2 cellular contexts compared by ENCODE assay signal in genomic region chr6:110409794-110410193, GRCh38.
TF ChIP-seq lines count a peak whose summit lies in the region.

No MANE protein-coding gene starts in this region.

TF ChIP-seq in HepG2, 621 proteins besides CTCF, POLR2A, EP300 and RAD21:
- peak; percentile 61; the same call in 1 of the 2 replicates for TF ChIP-seq MAFF (IDR thresholded peaks at IDR 0.05; ENCODE audit: low read depth, low read length)
- TF ChIP-seq TOE1 (CRISPR knock-in tag; IDR thresholded peaks at IDR 0.05): no peak
- peak; percentile 56 to 70 for TF ChIP-seq MAFK (conservative IDR thresholded peaks at IDR 0.05 in 1 of 2, IDR thresholded peaks at IDR 0.05 in 1 of 2; ENCODE audit: low read length in 2 of 2)

TF ChIP-seq in K562, 482 proteins besides CTCF, POLR2A, EP300 and RAD21:
- TF ChIP-seq ATF1 (CRISPR knock-in tag; IDR thresholded peaks at IDR 0.05) (no peak), ATF1 (tag; IDR thresholded peaks at IDR 0.05) (no peak), ZNF316 (IDR thresholded peaks at IDR 0.05) (peak; percentile 32; the same call in 1 of the 2 replicates), ZNF253 (CRISPR knock-in tag; conservative IDR thresholded peaks at IDR 0.05) (no peak)
TF ChIP-seq in K562: peak in this region for 1.
